9 cellular contexts compared by ENCODE assay signal in genomic region chr5:126339215-126339805, GRCh38.
DNase-seq lines count a peak whose midpoint lies in the region; ATAC-seq and TF ChIP-seq lines count a peak whose summit lies in the region.
"Had no signal": no experiment of that assay in that cellular context is flagged by ENCODE, and none has a peak within 500 bp of the region (broad histone marks: within the 10 kb centered on the region; RNA-seq: fewer than 3 reads in every experiment).

No MANE protein-coding gene starts in this region.

- no peaks in the 10 kb centered on the region for H3K9me3 Mint-ChIP-seq in stimulated activated naive CD8-positive, alpha-beta T cell treated with anti-CD3 and anti-CD28 coated beads, Interleukin-15, amount 100 ng/mL, for 72 hours
- H3K9me3 Mint-ChIP-seq: activated naive CD8-positive, alpha-beta T cell treated with anti-CD3 and anti-CD28 coated beads, Interleukin-2, amount 10 ng/mL, durations not matched to agents 7 days and 5 days had no signal

- DNase-seq in Caki2 (ENCODE audit: low read depth) = peak; percentile 36
- DNase-seq in Kasumi-1 (lab: John Stamatoyannopoulos, UW) = peak; percentile 77 to 82
- DNase-seq in central memory CD4-positive, alpha-beta T cell = peak; percentile 50
- DNase-seq in left kidney (ENCODE audit: low read depth, low spot score) = peak; percentile 84
- DNase-seq in stimulated activated naive CD8-positive, alpha-beta T cell treated with anti-CD3 and anti-CD28 coated beads, Interleukin-15, amount 100 ng/mL, for 72 hours = peak; percentile 35 to 42
- DNase-seq in GM19240 (ENCODE audit: insufficient read length, low spot score) = no peak
- DNase-seq: activated naive CD8-positive, alpha-beta T cell treated with anti-CD3 and anti-CD28 coated beads, Interleukin-2, amount 10 ng/mL, durations not matched to agents 7 days and 5 days had no signal

- peak; percentile 73 for ATAC-seq in GM19043 (IDR thresholded peaks at IDR 0.05; ENCODE audit: low read depth, unreplicated experiment)
- ATAC-seq in SK-N-SH treated with all-trans-retinoic acid at 6 μM for 48 hours = peak; percentile 80
- ATAC-seq in stimulated activated naive CD8-positive, alpha-beta T cell treated with anti-CD3 and anti-CD28 coated beads, Interleukin-15, amount 100 ng/mL, for 72 hours = peak; percentile 49

- in situ Hi-C loops in Caki2 (cut with HindIII; ENCODE audit: low pct_unique_long_range_greater_than_20kb, low sequenced_read_pairs) = no loop called here

- no peak overlapping the region for H3K4me3 Mint-ChIP-seq in stimulated activated naive CD8-positive, alpha-beta T cell treated with anti-CD3 and anti-CD28 coated beads, Interleukin-15, amount 100 ng/mL, for 72 hours
- H3K4me3 Mint-ChIP-seq: activated naive CD8-positive, alpha-beta T cell treated with anti-CD3 and anti-CD28 coated beads, Interleukin-2, amount 10 ng/mL, durations not matched to agents 7 days and 5 days had no signal

- H3K27me3 Mint-ChIP-seq in stimulated activated naive CD8-positive, alpha-beta T cell treated with anti-CD3 and anti-CD28 coated beads, Interleukin-15, amount 100 ng/mL, for 72 hours = peaks cover 17% of the 10 kb centered on the region

- no peaks in the 10 kb centered on the region for H3K4me1 Mint-ChIP-seq in stimulated activated naive CD8-positive, alpha-beta T cell treated with anti-CD3 and anti-CD28 coated beads, Interleukin-15, amount 100 ng/mL, for 72 hours
- H3K4me1 Mint-ChIP-seq: activated naive CD8-positive, alpha-beta T cell treated with anti-CD3 and anti-CD28 coated beads, Interleukin-2, amount 10 ng/mL, durations not matched to agents 7 days and 5 days had no signal

- no peak overlapping the region for H3K27ac Mint-ChIP-seq in stimulated activated naive CD8-positive, alpha-beta T cell treated with anti-CD3 and anti-CD28 coated beads, Interleukin-15, amount 100 ng/mL, for 72 hours
- H3K27ac Mint-ChIP-seq: activated naive CD8-positive, alpha-beta T cell treated with anti-CD3 and anti-CD28 coated beads, Interleukin-2, amount 10 ng/mL, durations not matched to agents 7 days and 5 days had no signal

TF ChIP-seq in SK-N-SH treated with all-trans-retinoic acid at 6 μM for 48 hours, 23 proteins besides CTCF, POLR2A, EP300 and RAD21:
- TF ChIP-seq RARB (CRISPR knock-in tag; IDR thresholded peaks at IDR 0.05) (no peak), CSDC2 (CRISPR knock-in tag; IDR thresholded peaks at IDR 0.05) (no peak), ZNF8 (CRISPR knock-in tag; IDR thresholded peaks at IDR 0.05) (no peak), ESRRG (CRISPR knock-in tag; IDR thresholded peaks at IDR 0.05) (no peak), CSRNP3 (CRISPR knock-in tag; IDR thresholded peaks at IDR 0.05) (no peak), TOX (CRISPR knock-in tag; IDR thresholded peaks at IDR 0.05; ENCODE audit: borderline replicate concordance) (no peak)
